ENCODE assay signal across 1 cellular context in genomic region chr11:70483077-70483861, GRCh38.
TF ChIP-seq lines count a peak whose summit lies in the region.

No MANE protein-coding gene starts in this region.

TF ChIP-seq in H1, 55 proteins besides CTCF, POLR2A, EP300 and RAD21 (continued from another document):
- TF ChIP-seq RFX5 (IDR thresholded peaks at IDR 0.05; ENCODE audit: borderline replicate concordance, low read depth, low read length) (no peak), SP4 (IDR thresholded peaks at IDR 0.05; ENCODE audit: low read length) (no peak), TEAD4 (IDR thresholded peaks at IDR 0.05; ENCODE audit: low read depth, low read length) (no peak), USF2 (IDR thresholded peaks at IDR 0.05; ENCODE audit: low read length) (no peak), TAF7 (optimal IDR thresholded peaks at IDR 0.05; ENCODE audit: borderline replicate concordance, low read depth, low read length) (no peak), BCL11A (IDR thresholded peaks at IDR 0.05; ENCODE audit: low read depth in 2 of 2, low read length in 2 of 2) (no peak), ATF2 (IDR thresholded peaks at IDR 0.05; ENCODE audit: low read length) (no peak), NRF1 (IDR thresholded peaks at IDR 0.05; ENCODE audit: low read depth, low read length) (no peak), POLR2AphosphoS5 (IDR thresholded peaks at IDR 0.05; ENCODE audit: low read depth, low read length) (no peak), ASH2L (IDR thresholded peaks at IDR 0.05; ENCODE audit: low read length) (no peak), BACH1 (IDR thresholded peaks at IDR 0.05; ENCODE audit: low read length) (no peak), E2F6 (IDR thresholded peaks at IDR 0.05) (no peak), CTBP2 (IDR thresholded peaks at IDR 0.05; ENCODE audit: borderline replicate concordance, insufficient read depth, insufficient read length, low read length) (no peak)
